Comparison of ENCODE assay signal across 7 cellular contexts in the genomic region with DNA sequence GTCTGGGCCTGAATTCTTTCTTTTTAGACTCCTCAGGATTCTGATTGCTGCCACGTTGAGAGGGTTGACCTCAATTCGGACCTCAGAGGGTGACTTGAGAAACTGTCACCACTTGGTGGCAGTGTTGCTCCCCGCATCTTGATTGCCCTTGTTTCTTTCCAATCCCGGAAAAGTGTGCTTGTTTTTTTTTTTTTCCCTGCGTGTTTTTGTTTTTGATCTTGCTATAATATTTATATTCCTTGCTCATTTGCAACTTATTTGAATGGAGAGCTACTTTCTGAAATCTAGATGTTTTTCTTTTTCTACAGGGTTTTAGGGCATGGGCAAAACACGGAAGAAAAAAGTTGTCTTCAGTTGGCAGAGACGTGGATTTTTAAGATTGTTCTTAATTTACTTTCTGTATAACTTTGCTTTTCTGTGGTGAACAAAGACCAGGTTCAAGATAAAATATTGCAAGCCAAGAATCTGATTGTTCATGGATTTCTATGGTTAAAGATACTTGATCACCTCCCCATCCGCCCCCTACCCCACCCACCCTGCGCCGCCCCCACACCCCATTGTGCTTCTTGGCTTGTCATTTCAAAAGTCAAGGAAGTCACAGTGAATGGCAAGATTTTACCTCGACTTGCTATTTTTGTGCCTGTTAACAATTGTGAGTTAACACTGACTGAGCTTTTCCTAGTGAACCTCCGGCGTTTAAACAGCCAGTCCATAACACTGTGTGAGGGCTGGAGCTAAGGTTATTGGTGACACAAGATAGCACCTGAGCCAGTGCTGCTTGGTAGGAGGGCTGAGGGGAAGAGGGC.
DNase-seq lines count a peak whose midpoint lies in the region; ATAC-seq, FAIRE-seq and TF ChIP-seq lines count a peak whose summit lies in the region.

No MANE protein-coding gene starts in this region.

- intact Hi-C loops in pancreas (cut with DNase I): loop anchor here (10.0 kb wide), 3 partner anchors 103 to 673 kb away; no protein-coding TSS in a partner anchor

- TF ChIP-seq EP300 in gastroesophageal sphincter (IDR thresholded peaks at IDR 0.05): no peak

- WGBS in gastroesophageal sphincter (ENCODE audit: low coverage in 1 of 2), 2 donors: 18 to 28% methylated on average over 9 to 12 of the region's 13 CpGs
- WGBS in pancreas, 2 donors: 12 to 18% methylated on average over 13 of the region's 13 CpGs

- H3K36me3 ChIP-seq in gastroesophageal sphincter: peaks cover 0 to 50% of the 10 kb centered on the region in 2 donors
- H3K36me3 ChIP-seq in pancreas: no peaks in the 10 kb centered on the region
- peaks cover 16% of the 10 kb centered on the region for H3K36me3 ChIP-seq in thoracic aorta

- H3K27me3 Mint-ChIP-seq in IgD-negative memory B cell: no peaks in the 10 kb centered on the region

- peak; percentile 80 for DNase-seq in SK-MEL-5 (ENCODE audit: low read depth, low spot score)
- DNase-seq in activated naive CD4-positive, alpha-beta T cell (lab: John Stamatoyannopoulos, UW): peak; percentile 5 to 32 (median 10)
- peak in 5 of 6 donors; percentile 70 to 83 (median 77) for DNase-seq in pancreas
- peak; percentile 26 for DNase-seq in thoracic aorta (ENCODE audit: low spot score)

- H3K9me3 ChIP-seq in gastroesophageal sphincter (no peaks in the 10 kb centered on the region), pancreas (no peaks in the 10 kb centered on the region), thoracic aorta (no peaks in the 10 kb centered on the region)

- H3K4me3 Mint-ChIP-seq in IgD-negative memory B cell: peak overlapping the region in 2 of 4 donors; percentile 44

- peaks cover 5 to 27% (median 8%) of the 10 kb centered on the region in 3 donors for H3K4me1 ChIP-seq in gastroesophageal sphincter
- peaks cover 0 to 6% (median 0%) of the 10 kb centered on the region in 3 donors for H3K4me1 ChIP-seq in pancreas
- H3K4me1 ChIP-seq in thoracic aorta (ENCODE audit: control insufficient read depth in 1 of 2, low read depth in 2 of 2): peaks cover 4 to 26% of the 10 kb centered on the region in 2 donors

- no peak for TF ChIP-seq POLR2A in gastroesophageal sphincter (IDR thresholded peaks at IDR 0.05)

- peaks cover 5 to 12% (median 8%) of the 10 kb centered on the region in 3 donors for H3K4me1 Mint-ChIP-seq in IgD-negative memory B cell

- in situ Hi-C loops in SK-MEL-5 (cut with HindIII; ENCODE audit: low pct_unique_long_range_greater_than_20kb, low sequenced_read_pairs): no loop called here

- peak; percentile 86 for FAIRE-seq in pancreas (lab: Jason Lieb, UNC)

- peak overlapping the region; percentile 29 to 66 (median 53) for H3K27ac ChIP-seq in gastroesophageal sphincter
- peak overlapping the region in 2 of 4 donors; percentile 60 to 65 for H3K27ac ChIP-seq in pancreas
- H3K27ac ChIP-seq in thoracic aorta: peak overlapping the region; percentile 1 to 20

- H3K4me3 ChIP-seq in GM12875 (ENCODE audit: low read depth, low read length) (no peak overlapping the region), gastroesophageal sphincter (peak overlapping the region; percentile 35 to 46), pancreas (peak overlapping the region in 2 of 4 donors; percentile 7 to 32), thoracic aorta (peak overlapping the region; percentile 63)

- TF ChIP-seq CTCF in GM12875 (IDR thresholded peaks at IDR 0.05; ENCODE audit: borderline replicate concordance, insufficient read depth, low read depth, low read length) (peak; percentile 70), gastroesophageal sphincter (IDR thresholded peaks at IDR 0.05) (peak; percentile 73 to 85 (median 82)), pancreas (IDR thresholded peaks at IDR 0.05) (peak; percentile 60 to 81 (median 78)), thoracic aorta (IDR thresholded peaks at IDR 0.05) (peak; percentile 78)

- H3K27ac Mint-ChIP-seq in IgD-negative memory B cell: peak overlapping the region in 2 of 3 donors; percentile 58 to 83

- H3K9me3 Mint-ChIP-seq in IgD-negative memory B cell: no peaks in the 10 kb centered on the region

- ATAC-seq in gastroesophageal sphincter (peak; percentile 70), pancreas (peak; percentile 81 to 97 (median 94)), thoracic aorta (ENCODE audit: insufficient number of reproducible peaks, low FRiP score, low read depth) (peak; percentile 77)

- H3K36me3 Mint-ChIP-seq in IgD-negative memory B cell: peaks cover 9% of the 10 kb centered on the region

- no peaks in the 10 kb centered on the region for H3K27me3 ChIP-seq in gastroesophageal sphincter
- H3K27me3 ChIP-seq in pancreas: no peaks in the 10 kb centered on the region
- no peaks in the 10 kb centered on the region for H3K27me3 ChIP-seq in thoracic aorta (replicated peaks; ENCODE audit: insufficient read depth)

Comparison
In these comparisons a context has a peak if more than half of its experiments do, and no peak if none do; other contexts are left out.
1. DNase-seq: peak in every context shown above with its lines; median percentile 80 in SK-MEL-5; 77 in pancreas; 26 in thoracic aorta; 10 in activated naive CD4-positive, alpha-beta T cell.